42 cellular contexts compared by ENCODE assay signal in genomic region chr1:111289371-111289770, GRCh38. TPM values are rescaled to one million over a fixed set of nuclear protein-coding genes. Genes with fewer than 3 reads are reported as not detected.
"Had no signal": no experiment of that assay in that cellular context is flagged by ENCODE, and none has a peak within 500 bp of the region (broad histone marks: within the 10 kb centered on the region; RNA-seq: fewer than 3 reads in every experiment).

No MANE protein-coding gene starts in this region.

- H3K27me3 Mint-ChIP-seq: activated naive CD4-positive, alpha-beta T cell treated with anti-CD3 and anti-CD28 coated beads, Interleukin-2, amount 10 ng/mL, durations not matched to agents 7 days and 5 days; activated naive CD4-positive, alpha-beta T cell treated with anti-CD3 and anti-CD28 coated beads, Interleukin-2, amount 50 U/mL, for 24 hours; activated naive CD8-positive, alpha-beta T cell; activated naive CD8-positive, alpha-beta T cell treated with anti-CD3 and anti-CD28 coated beads for 36 hours; activated naive CD8-positive, alpha-beta T cell treated with anti-CD3 and anti-CD28 coated beads, Interleukin-2, amount 10 ng/mL, durations not matched to agents 7 days and 5 days; activated naive CD8-positive, alpha-beta T cell treated with anti-CD3 and anti-CD28 coated beads, Interleukin-2, amount 50 U/mL, for 24 hours; activated T-cell treated with anti-CD3 and anti-CD28 coated beads, Interleukin-2, amount 50 U/mL, for 24 hours; activated T-helper 17 cell treated with anti-CD3 and anti-CD28 coated beads, Interleukin-2, amount 50 U/mL, for 72 hours; central memory CD8-positive, alpha-beta T cell had no signal

- H3K9me3 Mint-ChIP-seq: activated naive CD4-positive, alpha-beta T cell treated with anti-CD3 and anti-CD28 coated beads for 36 hours; activated naive CD4-positive, alpha-beta T cell treated with anti-CD3 and anti-CD28 coated beads, Interleukin-2, amount 10 ng/mL, durations not matched to agents 7 days and 5 days; activated naive CD4-positive, alpha-beta T cell treated with anti-CD3 and anti-CD28 coated beads, Interleukin-2, amount 50 U/mL, for 24 hours; activated naive CD4-positive, alpha-beta T cell treated with anti-CD3 and anti-CD28 coated beads, Interleukin-2, amount 50 U/mL, for 72 hours; activated naive CD8-positive, alpha-beta T cell treated with anti-CD3 and anti-CD28 coated beads, Interleukin-2, amount 10 ng/mL, durations not matched to agents 7 days and 5 days; activated naive CD8-positive, alpha-beta T cell treated with anti-CD3 and anti-CD28 coated beads, Interleukin-2, amount 50 U/mL, for 24 hours; activated T-cell treated with anti-CD3 and anti-CD28 coated beads, Interleukin-2, amount 50 U/mL, for 24 hours; activated T-cell treated with anti-CD3 and anti-CD28 coated beads, Interleukin-2, amount 50 U/mL, for 4 hours; activated T-helper 17 cell treated with anti-CD3 and anti-CD28 coated beads, Interleukin-2, amount 50 U/mL, for 72 hours; activated T-helper 2 cell treated with anti-CD3 and anti-CD28 coated beads, Interferon-gamma antibody, Interleukin-2, Interleukin-4, amounts not matched to agents 10 μg/mL and 5 μg/mL and 100 μg/mL, durations not matched to agents 14 hours and 24 hours and 36 hours; brain; central memory CD8-positive, alpha-beta T cell had no signal

- H3K4me3 Mint-ChIP-seq: activated naive CD4-positive, alpha-beta T cell treated with anti-CD3 and anti-CD28 coated beads for 36 hours; activated naive CD4-positive, alpha-beta T cell treated with anti-CD3 and anti-CD28 coated beads, Interleukin-2, amount 10 ng/mL, durations not matched to agents 7 days and 5 days; activated naive CD4-positive, alpha-beta T cell treated with anti-CD3 and anti-CD28 coated beads, Interleukin-2, amount 50 U/mL, for 24 hours; activated naive CD8-positive, alpha-beta T cell; activated naive CD8-positive, alpha-beta T cell treated with anti-CD3 and anti-CD28 coated beads for 36 hours; activated naive CD8-positive, alpha-beta T cell treated with anti-CD3 and anti-CD28 coated beads, Interleukin-2, amount 10 ng/mL, durations not matched to agents 7 days and 5 days; activated naive CD8-positive, alpha-beta T cell treated with anti-CD3 and anti-CD28 coated beads, Interleukin-2, amount 50 U/mL, for 24 hours; activated T-cell treated with anti-CD3 and anti-CD28 coated beads, Interleukin-2, amount 50 U/mL, for 24 hours; activated T-cell treated with anti-CD3 and anti-CD28 coated beads, Interleukin-2, amount 50 U/mL, for 4 hours; activated T-cell treated with anti-CD3 and anti-CD28 coated beads, Interleukin-2, amount 50 U/mL, for 72 hours; activated T-helper 1 cell treated with anti-CD3 and anti-CD28 coated beads, Interleukin-12 subunit alpha, Interleukin-12 subunit beta, Interleukin-2, Interleukin-4 antibody, amounts not matched to agents 30 ng/mL and 10 ng/mL and 1 ng/mL, durations not matched to agents 14 hours and 24 hours and 36 hours; activated T-helper 17 cell treated with anti-CD3 and anti-CD28 coated beads, Interleukin-2, amount 50 U/mL, for 72 hours; brain; central memory CD8-positive, alpha-beta T cell had no signal

- H3K9me3 ChIP-seq: adrenal gland, ascending aorta, body of pancreas, breast epithelium had no signal

- H3K36me3 ChIP-seq: adrenal gland, ascending aorta, brain microvascular endothelial cell, breast epithelium, cardiac muscle cell had no signal

- ATAC-seq: activated naive CD4-positive, alpha-beta T cell treated with anti-CD3 and anti-CD28 coated beads, Interleukin-2, amount 50 U/mL, for 72 hours; activated naive CD8-positive, alpha-beta T cell treated with anti-CD3 and anti-CD28 coated beads, Interleukin-2, amount 50 U/mL, for 24 hours; activated T-cell treated with anti-CD3 and anti-CD28 coated beads, Interleukin-2, amount 50 U/mL, for 4 hours; activated T-cell treated with anti-CD3 and anti-CD28 coated beads, Interleukin-2, amount 50 U/mL, for 72 hours; activated T-helper 17 cell treated with anti-CD3 and anti-CD28 coated beads, Interleukin-2, amount 50 U/mL, for 72 hours; body of pancreas had no signal

- H3K27ac ChIP-seq: adrenal gland, ascending aorta, body of pancreas, brain microvascular endothelial cell, breast epithelium, cardiac muscle cell had no signal

- H3K4me1 Mint-ChIP-seq: activated naive CD4-positive, alpha-beta T cell treated with anti-CD3 and anti-CD28 coated beads, Interleukin-2, amount 10 ng/mL, durations not matched to agents 7 days and 5 days; activated naive CD8-positive, alpha-beta T cell treated with anti-CD3 and anti-CD28 coated beads for 36 hours; activated naive CD8-positive, alpha-beta T cell treated with anti-CD3 and anti-CD28 coated beads, Interleukin-2, amount 10 ng/mL, durations not matched to agents 7 days and 5 days; activated T-helper 17 cell treated with anti-CD3 and anti-CD28 coated beads, Interleukin-2, amount 50 U/mL, for 72 hours; brain had no signal

- H3K4me1 ChIP-seq: adrenal gland, ascending aorta, body of pancreas, breast epithelium had no signal

- H3K4me3 ChIP-seq: adrenal gland, ascending aorta, body of pancreas, breast epithelium, cardiac muscle cell had no signal

- H3K36me3 Mint-ChIP-seq: activated naive CD4-positive, alpha-beta T cell treated with anti-CD3 and anti-CD28 coated beads, Interleukin-2, amount 10 ng/mL, durations not matched to agents 7 days and 5 days; activated naive CD4-positive, alpha-beta T cell treated with anti-CD3 and anti-CD28 coated beads, Interleukin-2, amount 50 U/mL, for 24 hours; activated naive CD4-positive, alpha-beta T cell treated with anti-CD3 and anti-CD28 coated beads, Interleukin-2, amount 50 U/mL, for 72 hours; activated naive CD8-positive, alpha-beta T cell; activated naive CD8-positive, alpha-beta T cell treated with anti-CD3 and anti-CD28 coated beads for 36 hours; activated naive CD8-positive, alpha-beta T cell treated with anti-CD3 and anti-CD28 coated beads, Interleukin-2, amount 10 ng/mL, durations not matched to agents 7 days and 5 days; brain had no signal

- H3K27ac Mint-ChIP-seq: activated naive CD4-positive, alpha-beta T cell treated with anti-CD3 and anti-CD28 coated beads for 36 hours; activated naive CD4-positive, alpha-beta T cell treated with anti-CD3 and anti-CD28 coated beads, Interleukin-2, amount 10 ng/mL, durations not matched to agents 7 days and 5 days; activated naive CD4-positive, alpha-beta T cell treated with anti-CD3 and anti-CD28 coated beads, Interleukin-2, amount 50 U/mL, for 24 hours; activated naive CD4-positive, alpha-beta T cell treated with anti-CD3 and anti-CD28 coated beads, Interleukin-2, amount 50 U/mL, for 72 hours; activated naive CD8-positive, alpha-beta T cell; activated naive CD8-positive, alpha-beta T cell treated with anti-CD3 and anti-CD28 coated beads for 36 hours; activated naive CD8-positive, alpha-beta T cell treated with anti-CD3 and anti-CD28 coated beads, Interleukin-2, amount 10 ng/mL, durations not matched to agents 7 days and 5 days; activated naive CD8-positive, alpha-beta T cell treated with anti-CD3 and anti-CD28 coated beads, Interleukin-2, amount 50 U/mL, for 24 hours; activated T-cell treated with anti-CD3 and anti-CD28 coated beads, Interleukin-2, amount 50 U/mL, for 24 hours; activated T-cell treated with anti-CD3 and anti-CD28 coated beads, Interleukin-2, amount 50 U/mL, for 72 hours; activated T-helper 1 cell treated with anti-CD3 and anti-CD28 coated beads, Interleukin-12 subunit alpha, Interleukin-12 subunit beta, Interleukin-2, Interleukin-4 antibody, amounts not matched to agents 30 ng/mL and 10 ng/mL and 1 ng/mL, durations not matched to agents 14 hours and 24 hours and 36 hours; activated T-helper 17 cell treated with anti-CD3 and anti-CD28 coated beads, Interleukin-2, amount 50 U/mL, for 72 hours; activated T-helper 2 cell treated with anti-CD3 and anti-CD28 coated beads, Interferon-gamma antibody, Interleukin-2, Interleukin-4, amounts not matched to agents 10 μg/mL and 5 μg/mL and 100 μg/mL, durations not matched to agents 14 hours and 24 hours and 36 hours; brain had no signal

- DNase-seq: activated effector memory CD4-positive, alpha-beta T cell treated with anti-CD3 and anti-CD28 coated beads, Interleukin-2, amount 50 U/mL, for 16 hours; activated effector memory CD4-positive, alpha-beta T cell treated with Interleukin-2 at 50 U/mL for 16 hours; activated gamma-delta T cell; activated gamma-delta T cell treated with Interleukin-2 at 50 U/mL for 16 hours; activated naive CD4-positive, alpha-beta T cell; activated naive CD4-positive, alpha-beta T cell treated with anti-CD3 and anti-CD28 coated beads for 36 hours; activated naive CD4-positive, alpha-beta T cell treated with anti-CD3 and anti-CD28 coated beads, Interleukin-2, amount 10 ng/mL, durations not matched to agents 7 days and 5 days; activated naive CD4-positive, alpha-beta T cell treated with anti-CD3 and anti-CD28 coated beads, Interleukin-2, amount 50 U/mL, for 16 hours; activated naive CD4-positive, alpha-beta T cell treated with Interleukin-2 at 50 U/mL for 16 hours; activated naive CD8-positive, alpha-beta T cell treated with anti-CD3 and anti-CD28 coated beads for 36 hours; activated naive CD8-positive, alpha-beta T cell treated with anti-CD3 and anti-CD28 coated beads, Interleukin-2, amount 10 ng/mL, durations not matched to agents 7 days and 5 days; activated naive CD8-positive, alpha-beta T cell treated with anti-CD3 and anti-CD28 coated beads, Interleukin-2, amount 50 U/mL, for 24 hours; activated T-cell treated with anti-CD3 and anti-CD28 coated beads for 4 hours; activated T-cell treated with anti-CD3 and anti-CD28 coated beads, Interleukin-2, amount 50 U/mL, for 1 hour; activated T-cell treated with anti-CD3 and anti-CD28 coated beads, Interleukin-2, amount 50 U/mL, for 24 hours; activated T-cell treated with anti-CD3 and anti-CD28 coated beads, Interleukin-2, amount 50 U/mL, for 4 hours; activated T-cell treated with anti-CD3 and anti-CD28 coated beads, Interleukin-2, amount 50 U/mL, for 48 hours; activated T-cell treated with anti-CD3 and anti-CD28 coated beads, Interleukin-2, amount 50 U/mL, for 72 hours; adrenal gland; amniotic stem cell; anterior cingulate cortex; aorta; body of pancreas; brain microvascular endothelial cell; caudate nucleus; central memory CD4-positive, alpha-beta T cell; cerebellar nuclear complex had no signal

- FAIRE-seq: bronchial epithelial cell had no signal

- H3K27me3 ChIP-seq: adrenal gland, ascending aorta, body of pancreas, brain microvascular endothelial cell, breast epithelium, cardiac muscle cell had no signal

RNA-seq across cellular contexts. Expression of gene CHIA, which starts 1.3 kb away (rescaled TPM):
- total RNA-seq: activated naive CD4-positive, alpha-beta T cell treated with anti-CD3 and anti-CD28 coated beads for 36 hours; activated naive CD8-positive, alpha-beta T cell treated with anti-CD3 and anti-CD28 coated beads for 36 hours; activated naive CD8-positive, alpha-beta T cell treated with anti-CD3 and anti-CD28 coated beads, Interleukin-2, amount 10 ng/mL, durations not matched to agents 7 days and 5 days; activated T-cell treated with anti-CD3 and anti-CD28 coated beads, Interleukin-2, amount 50 U/mL, for 4 hours; activated T-cell treated with anti-CD3 and anti-CD28 coated beads, Interleukin-2, amount 50 U/mL, for 72 hours; activated T-helper 1 cell treated with anti-CD3 and anti-CD28 coated beads, Interleukin-12 subunit alpha, Interleukin-12 subunit beta, Interleukin-2, Interleukin-4 antibody, amounts not matched to agents 30 ng/mL and 10 ng/mL and 1 ng/mL, durations not matched to agents 14 hours and 24 hours and 36 hours; activated T-helper 17 cell treated with anti-CD3 and anti-CD28 coated beads, Interleukin-2, amount 50 U/mL, for 72 hours; activated T-helper 2 cell treated with anti-CD3 and anti-CD28 coated beads, Interferon-gamma antibody, Interleukin-2, Interleukin-4, amounts not matched to agents 10 μg/mL and 5 μg/mL and 100 μg/mL, durations not matched to agents 14 hours and 24 hours and 36 hours; aorta; ascending aorta; body of pancreas; breast epithelium; bronchial epithelial cell; cardiac muscle cell; cardiac septum; cerebellum; chondrocyte had no signal
- polyA plus RNA-seq: cardiac muscle cell had no signal
